Comparison of ENCODE assay signal across 8 cellular contexts in genomic region chr11:7892751-7893356, GRCh38. TPM values are rescaled to one million over a fixed set of nuclear protein-coding genes. Genes with fewer than 3 reads are reported as not detected.
A peak's percentile ranks its signal among the peaks of the same experiment; 100 is the strongest.
DNase-seq lines count a peak whose midpoint lies in the region; ATAC-seq, FAIRE-seq and TF ChIP-seq lines count a peak whose summit lies in the region.

No MANE protein-coding gene starts in this region.

- no peak overlapping the region for H3K27ac Mint-ChIP-seq in activated CD4-positive, alpha-beta T cell treated with anti-CD3 and anti-CD28 coated beads, Interleukin-2, amount 10 ng/mL, durations not matched to agents 7 days and 5 days

- H3K4me3 Mint-ChIP-seq in activated CD4-positive, alpha-beta T cell treated with anti-CD3 and anti-CD28 coated beads, Interleukin-2, amount 10 ng/mL, durations not matched to agents 7 days and 5 days, result no peak overlapping the region

- H3K27ac ChIP-seq in RWPE1, result no peak overlapping the region

- H3K27me3 Mint-ChIP-seq in activated CD4-positive, alpha-beta T cell treated with anti-CD3 and anti-CD28 coated beads, Interleukin-2, amount 10 ng/mL, durations not matched to agents 7 days and 5 days, result peaks cover 11% of the 10 kb centered on the region

- CTCF ChIA-PET in RWPE1 (lab: Yijun Ruan, JAX), result interaction anchor here (0.7 to 4.4 kb wide), 4 partner anchors 57 to 96 kb away, joined by 3 to 37 read pairs (median 3); partner anchors contain the start of gene EIF3F
- CTCF ChIA-PET in activated CD4-positive, alpha-beta T cell treated with anti-CD3 and anti-CD28 coated beads, Interleukin-2, amount 10 ng/mL, durations not matched to agents 7 days and 5 days (lab: Charles Lee), result interaction anchor here (0.5 to 2.6 kb wide), 3 partner anchors 18 to 423 kb away, joined by 3 to 7 read pairs (median 3); no protein-coding TSS in a partner anchor

- no peaks in the 10 kb centered on the region for H3K9me3 Mint-ChIP-seq in activated CD4-positive, alpha-beta T cell treated with anti-CD3 and anti-CD28 coated beads, Interleukin-2, amount 10 ng/mL, durations not matched to agents 7 days and 5 days

- no peaks in the 10 kb centered on the region for H3K36me3 Mint-ChIP-seq in activated CD4-positive, alpha-beta T cell treated with anti-CD3 and anti-CD28 coated beads, Interleukin-2, amount 10 ng/mL, durations not matched to agents 7 days and 5 days (ENCODE audit: low read depth)

- no peak for TF ChIP-seq EP300 in Ishikawa (IDR thresholded peaks at IDR 0.05; ENCODE audit: borderline replicate concordance)

- intact Hi-C loops in Right ventricle myocardium superior (cut with DNase I) (loop anchor here (5.0 kb wide), 1 partner anchor 94 kb away; the partner anchor contains the start of gene EIF3F), cardiac septum (cut with DNase I) (loop anchor here (2.0 to 10.0 kb wide), 2 partner anchors 94 to 202 kb away; partner anchors contain the start of gene EIF3F)

- POLR2A ChIA-PET in RWPE1 (lab: Yijun Ruan, JAX; ENCODE audit: low non-redundant PET), result no interaction called here
- POLR2A ChIA-PET in activated CD4-positive, alpha-beta T cell treated with anti-CD3 and anti-CD28 coated beads, Interleukin-2, amount 10 ng/mL, durations not matched to agents 7 days and 5 days (lab: Charles Lee), result no interaction called here

- FAIRE-seq in endometrium (lab: Jason Lieb, UNC), result peak; percentile 76

- TF ChIP-seq CTCF in RWPE1 (conservative IDR thresholded peaks at IDR 0.05; ENCODE audit: low read depth), result peak; percentile 74

- TF ChIP-seq RAD21 in Ishikawa (IDR thresholded peaks at IDR 0.05; ENCODE audit: low read depth), result peak; percentile 79

- DNase-seq in Right ventricle myocardium superior (no peak), cardiac septum (ENCODE audit: low spot score) (no peak), RWPE1 (ENCODE audit: low spot score) (peak; percentile 71), myocyte (ENCODE audit: low read depth) (peak; percentile 65)
- no peak for DNase-seq in activated CD4-positive, alpha-beta T cell treated with anti-CD3 and anti-CD28 coated beads, Interleukin-2, amount 10 ng/mL, durations not matched to agents 7 days and 5 days

- ATAC-seq in Right ventricle myocardium superior (ENCODE audit: poor library complexity), result peak; percentile 46
- ATAC-seq in GM21825 (IDR thresholded peaks at IDR 0.05; ENCODE audit: unreplicated experiment), result peak; percentile 53

- peaks cover 3% of the 10 kb centered on the region for H3K4me1 Mint-ChIP-seq in activated CD4-positive, alpha-beta T cell treated with anti-CD3 and anti-CD28 coated beads, Interleukin-2, amount 10 ng/mL, durations not matched to agents 7 days and 5 days

TF ChIP-seq in Ishikawa, 13 proteins besides CTCF, POLR2A, EP300 and RAD21:
- TF ChIP-seq EGR1 (IDR thresholded peaks at IDR 0.05) (no peak), NFIC (IDR thresholded peaks at IDR 0.05) (no peak), TAF1 (IDR thresholded peaks at IDR 0.05; ENCODE audit: low read depth) (no peak), USF1 (IDR thresholded peaks at IDR 0.05) (no peak), CEBPB (IDR thresholded peaks at IDR 0.05) (no peak), TEAD4 (IDR thresholded peaks at IDR 0.05) (no peak)

RNA-seq across cellular contexts. Expression of gene OR10A6, which starts 38.2 kb away (rescaled TPM):
- total RNA-seq in Right ventricle myocardium superior, result not detected
- total RNA-seq in cardiac septum, result not detected
- total RNA-seq in myocyte, result 0.16 TPM in 1 of 2 replicates, not detected in the other
- 3.1 TPM for polyA plus RNA-seq in myocyte (2012)
- not detected for total RNA-seq in activated CD4-positive, alpha-beta T cell treated with anti-CD3 and anti-CD28 coated beads, Interleukin-2, amount 10 ng/mL, durations not matched to agents 7 days and 5 days

RNA-seq across cellular contexts. Expression of gene OR10A3, which starts 48.7 kb away (rescaled TPM):
- total RNA-seq in Right ventricle myocardium superior (not detected), cardiac septum (not detected), myocyte (0.45 TPM in 1 of 2 replicates, not detected in the other)
- 0.67 TPM for polyA plus RNA-seq in myocyte (2012)
- total RNA-seq in activated CD4-positive, alpha-beta T cell treated with anti-CD3 and anti-CD28 coated beads, Interleukin-2, amount 10 ng/mL, durations not matched to agents 7 days and 5 days, result not detected

Comparison
In these comparisons a context has a peak if more than half of its experiments do, and no peak if none do; other contexts are left out.
1. DNase-seq: peak in RWPE1 (single experiment) and myocyte (single experiment); none in Right ventricle myocardium superior (single experiment), cardiac septum (single experiment) and activated CD4-positive, alpha-beta T cell treated with anti-CD3 and anti-CD28 coated beads, Interleukin-2, amount 10 ng/mL, durations not matched to agents 7 days and 5 days (single experiment).